ENCODE assay signal across 23 cellular contexts in genomic region chr11:114230031-114230430, GRCh38.
A peak's percentile ranks its signal among the peaks of the same experiment; 100 is the strongest.
DNase-seq lines count a peak whose midpoint lies in the region; ATAC-seq and TF ChIP-seq lines count a peak whose summit lies in the region.
"Had no signal": no experiment of that assay in that cellular context is flagged by ENCODE, and none has a peak within 500 bp of the region (broad histone marks: within the 10 kb centered on the region; RNA-seq: fewer than 3 reads in every experiment).

No MANE protein-coding gene starts in this region.

- no peak for TF ChIP-seq POLR2A in gastrocnemius medialis (IDR thresholded peaks at IDR 0.05)

- H3K27me3 Mint-ChIP-seq in endodermal cell (ENCODE audit: insufficient read depth): peaks cover 17% of the 10 kb centered on the region
- H3K27me3 Mint-ChIP-seq in CD14-positive monocyte (ENCODE audit: low read depth in 3 of 3): peaks cover 0 to 2% (median 0%) of the 10 kb centered on the region in 3 donors

- 88 to 91% methylated on average over 8 to 10 of the region's 10 CpGs for WGBS in endodermal cell (ENCODE audit: insufficient coverage in 1 of 2, insufficient read length in 1 of 2), 2 experiments

- H3K9me3 ChIP-seq in HEK293 (ENCODE audit: control insufficient read depth, insufficient read depth, low read depth, low read length) (no peaks in the 10 kb centered on the region), endodermal cell (ENCODE audit: control insufficient read depth, low read length) (peaks cover 4% of the 10 kb centered on the region), gastrocnemius medialis (no peaks in the 10 kb centered on the region)
- H3K9me3 ChIP-seq: SJSA1 had no signal

- CTCF ChIA-PET in HEK293 (lab: Yijun Ruan, JAX): interaction anchor here (1.0 kb wide), 1 partner anchor 32 kb away, joined by 3 read pairs; no protein-coding TSS in a partner anchor

- POLR2A ChIA-PET in HEK293 (lab: Yijun Ruan, JAX): no interaction called here

- DNase-seq in endodermal cell (no peak), gastrocnemius medialis (no peak), GOT3 (lab: John Stamatoyannopoulos, UW) (no peak), RPMI8226 (no peak), CD14-positive monocyte (ENCODE audit: low spot score) (no peak)
- DNase-seq: CD8-positive, alpha-beta memory T cell; DMS153; DND-41; HCEC 1CT; IMR-90; MM.1S; NCI-H2029; NCI-H446 treated with DMSO at 0.1 percent for 48 hours; NCI-H526 treated with DMSO at 0.1 percent for 48 hours; NK-92 treated with Interleukin-12 subunit alpha and Interleukin-12 subunit beta, amount 100 ng/mL, for 24 hours; PC-3; Right ventricle myocardium superior had no signal

- H3K4me3 ChIP-seq in HEK293 (ENCODE audit: low read depth, low read length) (no peak overlapping the region), endodermal cell (ENCODE audit: low read length) (no peak overlapping the region), gastrocnemius medialis (no peak overlapping the region)
- H3K4me3 ChIP-seq: SJSA1 had no signal

- intact Hi-C loops in gastrocnemius medialis (cut with DNase I; ENCODE audit: low total_unique reads): no loop called here
- intact Hi-C loops in CD14-positive monocyte (cut with micrococcal nuclease): no loop called here

- H3K4me3 Mint-ChIP-seq in endodermal cell (no peak overlapping the region), CD14-positive monocyte (no peak overlapping the region)
- H3K4me3 Mint-ChIP-seq: B cell; CD8-positive, alpha-beta memory T cell had no signal

- no peaks in the 10 kb centered on the region for H3K36me3 ChIP-seq in HEK293 (ENCODE audit: control insufficient read depth in 2 of 2, insufficient read depth in 1 of 2, low read length in 2 of 2)
- H3K36me3 ChIP-seq in endodermal cell (ENCODE audit: control insufficient read depth, insufficient read depth, low read length): no peaks in the 10 kb centered on the region
- H3K36me3 ChIP-seq in gastrocnemius medialis: peaks cover 0 to 17% of the 10 kb centered on the region in 2 donors
- H3K36me3 ChIP-seq: SJSA1 had no signal

- H3K36me3 Mint-ChIP-seq in endodermal cell (ENCODE audit: low read depth) (no peaks in the 10 kb centered on the region), CD14-positive monocyte (no peaks in the 10 kb centered on the region)
- H3K36me3 Mint-ChIP-seq: CD8-positive, alpha-beta memory T cell had no signal

- no peak for ATAC-seq in gastrocnemius medialis
- ATAC-seq: PC-3 had no signal

- H3K9me3 Mint-ChIP-seq in endodermal cell (no peaks in the 10 kb centered on the region), CD14-positive monocyte (no peaks in the 10 kb centered on the region)
- H3K9me3 Mint-ChIP-seq: CD8-positive, alpha-beta memory T cell had no signal

- H3K27ac Mint-ChIP-seq in endodermal cell: no peak overlapping the region
- no peak overlapping the region for H3K27ac Mint-ChIP-seq in CD14-positive monocyte
- H3K27ac Mint-ChIP-seq: B cell had no signal

- in situ Hi-C loops in gastrocnemius medialis (cut with MboI; ENCODE audit: low sequenced_read_pairs in 4 of 4): no loop called here

- H3K27ac ChIP-seq in HEK293 (ENCODE audit: extremely low read depth, low read depth, low read length) (no peak overlapping the region), VCaP (peak overlapping the region; percentile 86), endodermal cell (ENCODE audit: low read depth, low read length) (peak overlapping the region; percentile 61), gastrocnemius medialis (peak overlapping the region; percentile 90 to 99 (median 96))
- H3K27ac ChIP-seq: C4-2B, KMS-11, SJSA1 had no signal

- no peak for TF ChIP-seq CTCF in HEK293 (tag by site-specific recombination; IDR thresholded peaks at IDR 0.05)
- TF ChIP-seq CTCF in VCaP (conservative IDR thresholded peaks at IDR 0.05): no peak
- TF ChIP-seq CTCF in endodermal cell (conservative IDR thresholded peaks at IDR 0.05): no peak
- no peak for TF ChIP-seq CTCF in gastrocnemius medialis (IDR thresholded peaks at IDR 0.05 in 4 of 5, conservative IDR thresholded peaks at IDR 0.05 in 1 of 5)
- TF ChIP-seq CTCF in CD14-positive monocyte (IDR thresholded peaks at IDR 0.05): no peak

- H3K4me1 ChIP-seq in HEK293 (ENCODE audit: control insufficient read depth, insufficient read depth, low read length): no peaks in the 10 kb centered on the region
- H3K4me1 ChIP-seq in endodermal cell (ENCODE audit: control insufficient read depth, insufficient read depth, low read length): no peaks in the 10 kb centered on the region
- H3K4me1 ChIP-seq in gastrocnemius medialis: peaks cover 97 to 99% of the 10 kb centered on the region in 2 donors
- H3K4me1 ChIP-seq: SJSA1 had no signal

- H3K4me1 Mint-ChIP-seq in endodermal cell (peaks cover 4% of the 10 kb centered on the region), CD14-positive monocyte (peaks cover 8% of the 10 kb centered on the region)

- H3K27me3 ChIP-seq in endodermal cell (ENCODE audit: control insufficient read depth, insufficient read depth, low read length, poor library complexity, severe bottlenecking) (peaks cover 31% of the 10 kb centered on the region), gastrocnemius medialis (no peaks in the 10 kb centered on the region)
- H3K27me3 ChIP-seq: SJSA1 had no signal

- no peak overlapping the region for H3K9ac ChIP-seq in endodermal cell (ENCODE audit: extremely low read depth, low read length, poor library complexity, severe bottlenecking)
- H3K9ac ChIP-seq: KMS-11 had no signal

TF ChIP-seq in HEK293, 187 proteins besides CTCF, POLR2A, EP300 and RAD21:
- TF ChIP-seq YY1 (tag by site-specific recombination; IDR thresholded peaks at IDR 0.05) (no peak), REST (tag by site-specific recombination; IDR thresholded peaks at IDR 0.05) (peak; percentile 37; the same call in 1 of the 2 replicates), ZNF114 (tag by site-specific recombination; IDR thresholded peaks at IDR 0.05) (no peak)
